ENCODE assay signal across 1 cellular context in genomic region chr5:134119720-134120119, GRCh38.
A peak's percentile ranks its signal among the peaks of the same experiment; 100 is the strongest.
TF ChIP-seq lines count a peak whose summit lies in the region.

No MANE protein-coding gene starts in this region.

TF ChIP-seq in K562, 482 proteins besides CTCF, POLR2A, EP300 and RAD21:
- TF ChIP-seq MTF1 (CRISPR knock-in tag; IDR thresholded peaks at IDR 0.05; ENCODE audit: borderline replicate concordance) (no peak), NELFE (IDR thresholded peaks at IDR 0.05; ENCODE audit: insufficient read depth, insufficient read length) (no peak), POLR2G (IDR thresholded peaks at IDR 0.05; ENCODE audit: low read depth, low read length) (0 out of 2 replicates have a peak, but pooled peaks have one; percentile 39)
